Comparison of ENCODE assay signal across 33 cellular contexts in the genomic region with DNA sequence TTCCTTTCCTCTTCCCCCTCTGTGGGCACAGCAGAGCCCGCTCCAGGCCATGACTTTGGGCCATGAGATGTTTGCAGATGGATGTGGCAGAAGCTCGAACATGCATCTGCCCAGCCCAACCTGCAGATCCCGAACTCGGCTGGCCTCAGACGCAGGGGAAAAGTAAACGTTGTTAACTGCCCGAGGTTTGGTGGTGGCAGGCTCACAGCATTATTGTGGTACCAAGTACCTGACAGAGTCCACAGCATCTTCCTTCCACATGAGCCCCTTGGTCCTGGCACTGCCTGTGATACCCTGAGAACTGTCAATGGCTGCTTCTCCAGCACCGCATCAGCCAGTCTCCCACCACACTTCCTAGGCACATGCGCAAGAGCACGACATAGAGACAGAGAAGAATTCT.
"Had no signal": no experiment of that assay in that cellular context is flagged by ENCODE, and none has a peak within 500 bp of the region (broad histone marks: within the 10 kb centered on the region; RNA-seq: fewer than 3 reads in every experiment).

No MANE protein-coding gene starts in this region.

- DNase-seq: activated B cell treated with CpG ODN at 0.5 μM for 24 hours; activated CD4-positive, alpha-beta memory T cell treated with anti-CD3 and anti-CD28 coated beads for 36 hours; activated CD4-positive, alpha-beta T cell treated with anti-CD3 and anti-CD28 coated beads for 4 hours; activated CD4-positive, alpha-beta T cell treated with anti-CD3 and anti-CD28 coated beads, Interleukin-2, amount 10 ng/mL, durations not matched to agents 24 days and 14 days; activated CD4-positive, alpha-beta T cell treated with anti-CD3 and anti-CD28 coated beads, Interleukin-2, amount 50 U/mL, for 1 hour; activated CD4-positive, alpha-beta T cell treated with anti-CD3 and anti-CD28 coated beads, Interleukin-2, amount 50 U/mL, for 4 hours; activated CD4-positive, CD25-positive, alpha-beta regulatory T cell treated with anti-CD3 and anti-CD28 coated beads, Interleukin-2, amount 50 U/mL, for 72 hours; activated CD8-positive, alpha-beta memory T cell treated with anti-CD3 and anti-CD28 coated beads, Interleukin-2, amount 50 U/mL, for 4 hours; activated CD8-positive, alpha-beta T cell treated with anti-CD3 and anti-CD28 coated beads for 36 hours; activated effector memory CD4-positive, alpha-beta T cell treated with anti-CD3 and anti-CD28 coated beads, Interleukin-2, amount 50 U/mL, for 16 hours; activated gamma-delta T cell treated with Interleukin-2 at 50 U/mL for 16 hours; activated naive CD4-positive, alpha-beta T cell; activated naive CD4-positive, alpha-beta T cell treated with anti-CD3 and anti-CD28 coated beads for 36 hours; activated naive CD4-positive, alpha-beta T cell treated with anti-CD3 and anti-CD28 coated beads, Interleukin-2, amount 50 U/mL, for 16 hours; activated naive CD8-positive, alpha-beta T cell treated with anti-CD3 and anti-CD28 coated beads for 36 hours; activated T-cell treated with anti-CD3 and anti-CD28 coated beads for 4 hours; activated T-cell treated with anti-CD3 and anti-CD28 coated beads, Interleukin-2, amount 50 U/mL, for 1 hour; activated T-cell treated with anti-CD3 and anti-CD28 coated beads, Interleukin-2, amount 50 U/mL, for 4 hours; activated T-cell treated with anti-CD3 and anti-CD28 coated beads, Interleukin-2, amount 50 U/mL, for 72 hours; adrenal gland; amniotic stem cell; aorta; body of pancreas; brain microvascular endothelial cell; central memory CD4-positive, alpha-beta T cell; T-helper 1 cell; T-helper 2 cell; T-helper 9 cell had no signal

- H3K36me3 Mint-ChIP-seq: activated CD4-positive, alpha-beta memory T cell treated with anti-CD3 and anti-CD28 coated beads for 36 hours; activated naive CD8-positive, alpha-beta T cell treated with anti-CD3 and anti-CD28 coated beads for 36 hours had no signal

- H3K27ac Mint-ChIP-seq: activated B cell treated with CpG ODN at 0.5 μM for 24 hours; activated CD4-positive, alpha-beta memory T cell treated with anti-CD3 and anti-CD28 coated beads for 36 hours; activated CD4-positive, alpha-beta T cell treated with anti-CD3 and anti-CD28 coated beads, Interleukin-2, amount 10 ng/mL, durations not matched to agents 24 days and 14 days; activated CD8-positive, alpha-beta T cell treated with anti-CD3 and anti-CD28 coated beads for 36 hours; activated naive CD4-positive, alpha-beta T cell treated with anti-CD3 and anti-CD28 coated beads for 36 hours; activated naive CD4-positive, alpha-beta T cell treated with anti-CD3 and anti-CD28 coated beads, Interleukin-2, amount 50 U/mL, for 72 hours; activated naive CD8-positive, alpha-beta T cell treated with anti-CD3 and anti-CD28 coated beads for 36 hours; activated T-cell treated with anti-CD3 and anti-CD28 coated beads, Interleukin-2, amount 50 U/mL, for 72 hours; activated T-helper 1 cell treated with anti-CD3 and anti-CD28 coated beads, Interleukin-12 subunit alpha, Interleukin-12 subunit beta, Interleukin-2, Interleukin-4 antibody, amounts not matched to agents 30 ng/mL and 10 ng/mL and 1 ng/mL, durations not matched to agents 14 hours and 24 hours and 36 hours; activated T-helper 17 cell treated with anti-CD3 and anti-CD28 coated beads, Interleukin-2, amount 50 U/mL, for 72 hours; T-helper 1 cell treated with Interleukin-12 subunit alpha and Interleukin-12 subunit beta and Interleukin-4 antibody, amounts not matched to agents 30 μg/mL and 1 μg/mL, for 36 hours; T-helper 2 cell treated with Interferon-gamma antibody and Interleukin-4, amounts not matched to agents 5 μg/mL and 100 μg/mL, for 36 hours had no signal

- H3K9me3 Mint-ChIP-seq: activated B cell treated with CpG ODN at 0.5 μM for 24 hours; activated CD4-positive, alpha-beta memory T cell treated with anti-CD3 and anti-CD28 coated beads for 36 hours; activated CD8-positive, alpha-beta T cell treated with anti-CD3 and anti-CD28 coated beads for 36 hours; activated naive CD4-positive, alpha-beta T cell treated with anti-CD3 and anti-CD28 coated beads for 36 hours; activated T-cell treated with anti-CD3 and anti-CD28 coated beads, Interleukin-2, amount 50 U/mL, for 4 hours; activated T-helper 17 cell treated with anti-CD3 and anti-CD28 coated beads, Interleukin-2, amount 50 U/mL, for 72 hours had no signal

- H3K4me3 Mint-ChIP-seq: activated B cell treated with CpG ODN at 0.5 μM for 24 hours; activated CD4-positive, alpha-beta memory T cell treated with anti-CD3 and anti-CD28 coated beads for 36 hours; activated CD4-positive, alpha-beta T cell treated with anti-CD3 and anti-CD28 coated beads, Interleukin-2, amount 10 ng/mL, durations not matched to agents 24 days and 14 days; activated CD8-positive, alpha-beta T cell treated with anti-CD3 and anti-CD28 coated beads for 36 hours; activated naive CD4-positive, alpha-beta T cell treated with anti-CD3 and anti-CD28 coated beads for 36 hours; activated naive CD8-positive, alpha-beta T cell treated with anti-CD3 and anti-CD28 coated beads for 36 hours; activated T-cell treated with anti-CD3 and anti-CD28 coated beads, Interleukin-2, amount 50 U/mL, for 4 hours; activated T-cell treated with anti-CD3 and anti-CD28 coated beads, Interleukin-2, amount 50 U/mL, for 72 hours; activated T-helper 1 cell treated with anti-CD3 and anti-CD28 coated beads, Interleukin-12 subunit alpha, Interleukin-12 subunit beta, Interleukin-2, Interleukin-4 antibody, amounts not matched to agents 30 ng/mL and 10 ng/mL and 1 ng/mL, durations not matched to agents 14 hours and 24 hours and 36 hours; activated T-helper 17 cell treated with anti-CD3 and anti-CD28 coated beads, Interleukin-2, amount 50 U/mL, for 72 hours; T-helper 1 cell treated with Interleukin-12 subunit alpha and Interleukin-12 subunit beta and Interleukin-4 antibody, amounts not matched to agents 30 μg/mL and 1 μg/mL, for 36 hours; T-helper 2 cell treated with Interferon-gamma antibody and Interleukin-4, amounts not matched to agents 5 μg/mL and 100 μg/mL, for 36 hours had no signal

- H3K27me3 Mint-ChIP-seq: activated B cell treated with CpG ODN at 0.5 μM for 24 hours; activated CD4-positive, alpha-beta memory T cell treated with anti-CD3 and anti-CD28 coated beads for 36 hours; activated CD4-positive, alpha-beta T cell treated with anti-CD3 and anti-CD28 coated beads, Interleukin-2, amount 10 ng/mL, durations not matched to agents 24 days and 14 days; activated CD8-positive, alpha-beta T cell treated with anti-CD3 and anti-CD28 coated beads for 36 hours; activated T-helper 17 cell treated with anti-CD3 and anti-CD28 coated beads, Interleukin-2, amount 50 U/mL, for 72 hours had no signal

- H3K4me1 Mint-ChIP-seq: activated B cell treated with CpG ODN at 0.5 μM for 24 hours; activated CD4-positive, alpha-beta T cell treated with anti-CD3 and anti-CD28 coated beads, Interleukin-2, amount 10 ng/mL, durations not matched to agents 24 days and 14 days; activated naive CD8-positive, alpha-beta T cell treated with anti-CD3 and anti-CD28 coated beads for 36 hours; activated T-helper 17 cell treated with anti-CD3 and anti-CD28 coated beads, Interleukin-2, amount 50 U/mL, for 72 hours had no signal

- ATAC-seq: activated CD8-positive, alpha-beta T cell treated with anti-CD3 and anti-CD28 coated beads for 36 hours; activated naive CD4-positive, alpha-beta T cell treated with anti-CD3 and anti-CD28 coated beads, Interleukin-2, amount 50 U/mL, for 72 hours; activated T-cell treated with anti-CD3 and anti-CD28 coated beads, Interleukin-2, amount 50 U/mL, for 4 hours; activated T-cell treated with anti-CD3 and anti-CD28 coated beads, Interleukin-2, amount 50 U/mL, for 72 hours; activated T-helper 17 cell treated with anti-CD3 and anti-CD28 coated beads, Interleukin-2, amount 50 U/mL, for 72 hours; body of pancreas had no signal
